22 cellular contexts compared by ENCODE assay signal in genomic region chr12:74776378-74776777, GRCh38.
"Had no signal": no experiment of that assay in that cellular context is flagged by ENCODE, and none has a peak within 500 bp of the region (broad histone marks: within the 10 kb centered on the region; RNA-seq: fewer than 3 reads in every experiment).

No MANE protein-coding gene starts in this region.

- H3K27me3 Mint-ChIP-seq: activated CD4-positive, alpha-beta memory T cell treated with anti-CD3 and anti-CD28 coated beads, Interleukin-2, amount 10 ng/mL, durations not matched to agents 7 days and 5 days; activated CD4-positive, alpha-beta T cell treated with anti-CD3 and anti-CD28 coated beads, Interleukin-2, amount 10 ng/mL, durations not matched to agents 7 days and 5 days; activated naive CD4-positive, alpha-beta T cell treated with anti-CD3 and anti-CD28 coated beads, Interleukin-2, amount 10 ng/mL, durations not matched to agents 7 days and 5 days; activated naive CD8-positive, alpha-beta T cell treated with anti-CD3 and anti-CD28 coated beads, Interleukin-2, amount 10 ng/mL, durations not matched to agents 7 days and 5 days; activated T-cell treated with anti-CD3 and anti-CD28 coated beads, Interleukin-2, amount 50 U/mL, for 24 hours had no signal

- H3K4me1 Mint-ChIP-seq: activated CD4-positive, alpha-beta memory T cell treated with anti-CD3 and anti-CD28 coated beads, Interleukin-2, amount 10 ng/mL, durations not matched to agents 7 days and 5 days; activated CD4-positive, alpha-beta T cell treated with anti-CD3 and anti-CD28 coated beads, Interleukin-2, amount 10 ng/mL, durations not matched to agents 7 days and 5 days; activated naive CD4-positive, alpha-beta T cell treated with anti-CD3 and anti-CD28 coated beads, Interleukin-2, amount 10 ng/mL, durations not matched to agents 7 days and 5 days; activated naive CD8-positive, alpha-beta T cell treated with anti-CD3 and anti-CD28 coated beads, Interleukin-2, amount 10 ng/mL, durations not matched to agents 7 days and 5 days had no signal

- H3K4me3 Mint-ChIP-seq: activated CD4-positive, alpha-beta memory T cell treated with anti-CD3 and anti-CD28 coated beads, Interleukin-2, amount 10 ng/mL, durations not matched to agents 7 days and 5 days; activated CD4-positive, alpha-beta T cell treated with anti-CD3 and anti-CD28 coated beads, Interleukin-2, amount 10 ng/mL, durations not matched to agents 7 days and 5 days; activated naive CD4-positive, alpha-beta T cell treated with anti-CD3 and anti-CD28 coated beads, Interleukin-2, amount 10 ng/mL, durations not matched to agents 7 days and 5 days; activated naive CD8-positive, alpha-beta T cell treated with anti-CD3 and anti-CD28 coated beads, Interleukin-2, amount 10 ng/mL, durations not matched to agents 7 days and 5 days; activated T-cell treated with anti-CD3 and anti-CD28 coated beads, Interleukin-2, amount 50 U/mL, for 24 hours; activated T-cell treated with anti-CD3 and anti-CD28 coated beads, Interleukin-2, amount 50 U/mL, for 72 hours had no signal

- H3K27ac Mint-ChIP-seq: activated CD4-positive, alpha-beta memory T cell treated with anti-CD3 and anti-CD28 coated beads, Interleukin-2, amount 10 ng/mL, durations not matched to agents 7 days and 5 days; activated CD4-positive, alpha-beta T cell treated with anti-CD3 and anti-CD28 coated beads, Interleukin-2, amount 10 ng/mL, durations not matched to agents 7 days and 5 days; activated naive CD4-positive, alpha-beta T cell treated with anti-CD3 and anti-CD28 coated beads, Interleukin-2, amount 10 ng/mL, durations not matched to agents 7 days and 5 days; activated naive CD8-positive, alpha-beta T cell treated with anti-CD3 and anti-CD28 coated beads, Interleukin-2, amount 10 ng/mL, durations not matched to agents 7 days and 5 days; activated T-cell treated with anti-CD3 and anti-CD28 coated beads, Interleukin-2, amount 50 U/mL, for 24 hours; activated T-cell treated with anti-CD3 and anti-CD28 coated beads, Interleukin-2, amount 50 U/mL, for 72 hours had no signal

- H3K36me3 Mint-ChIP-seq: activated naive CD4-positive, alpha-beta T cell treated with anti-CD3 and anti-CD28 coated beads, Interleukin-2, amount 10 ng/mL, durations not matched to agents 7 days and 5 days; activated naive CD4-positive, alpha-beta T cell treated with anti-CD3 and anti-CD28 coated beads, Interleukin-2, amount 50 U/mL, for 72 hours; activated naive CD8-positive, alpha-beta T cell treated with anti-CD3 and anti-CD28 coated beads, Interleukin-2, amount 10 ng/mL, durations not matched to agents 7 days and 5 days had no signal

- DNase-seq: activated CD4-positive, alpha-beta memory T cell treated with anti-CD3 and anti-CD28 coated beads, Interleukin-2, amount 10 ng/mL, durations not matched to agents 7 days and 5 days; activated CD4-positive, alpha-beta T cell treated with anti-CD3 and anti-CD28 coated beads for 1 hour; activated CD4-positive, alpha-beta T cell treated with anti-CD3 and anti-CD28 coated beads for 4 hours; activated CD4-positive, alpha-beta T cell treated with anti-CD3 and anti-CD28 coated beads, Interleukin-2, amount 10 ng/mL, durations not matched to agents 7 days and 5 days; activated CD4-positive, alpha-beta T cell treated with anti-CD3 and anti-CD28 coated beads, Interleukin-2, amount 50 U/mL, for 4 hours; activated CD8-positive, alpha-beta memory T cell treated with anti-CD3 and anti-CD28 coated beads, Interleukin-2, amount 50 U/mL, for 48 hours; activated gamma-delta T cell; activated naive CD4-positive, alpha-beta T cell; activated naive CD4-positive, alpha-beta T cell treated with anti-CD3 and anti-CD28 coated beads, Interleukin-2, amount 10 ng/mL, durations not matched to agents 7 days and 5 days; activated naive CD8-positive, alpha-beta T cell treated with anti-CD3 and anti-CD28 coated beads, Interleukin-2, amount 10 ng/mL, durations not matched to agents 7 days and 5 days; activated T-cell treated with anti-CD3 and anti-CD28 coated beads for 4 hours; activated T-cell treated with anti-CD3 and anti-CD28 coated beads, Interleukin-2, amount 50 U/mL, for 24 hours; activated T-cell treated with anti-CD3 and anti-CD28 coated beads, Interleukin-2, amount 50 U/mL, for 72 hours; body of pancreas; caudate nucleus; colonic mucosa; effector CD8-positive, alpha-beta T cell; foreskin fibroblast; head of caudate nucleus; T-helper 2 cell had no signal

- H3K9me3 ChIP-seq: body of pancreas, colonic mucosa had no signal

- H3K9me3 Mint-ChIP-seq: activated CD4-positive, alpha-beta memory T cell treated with anti-CD3 and anti-CD28 coated beads, Interleukin-2, amount 10 ng/mL, durations not matched to agents 7 days and 5 days; activated CD4-positive, alpha-beta T cell treated with anti-CD3 and anti-CD28 coated beads, Interleukin-2, amount 10 ng/mL, durations not matched to agents 7 days and 5 days; activated naive CD4-positive, alpha-beta T cell treated with anti-CD3 and anti-CD28 coated beads, Interleukin-2, amount 10 ng/mL, durations not matched to agents 7 days and 5 days; activated naive CD4-positive, alpha-beta T cell treated with anti-CD3 and anti-CD28 coated beads, Interleukin-2, amount 50 U/mL, for 72 hours; activated naive CD8-positive, alpha-beta T cell treated with anti-CD3 and anti-CD28 coated beads, Interleukin-2, amount 10 ng/mL, durations not matched to agents 7 days and 5 days; activated T-cell treated with anti-CD3 and anti-CD28 coated beads, Interleukin-2, amount 50 U/mL, for 24 hours; activated T-cell treated with anti-CD3 and anti-CD28 coated beads, Interleukin-2, amount 50 U/mL, for 72 hours had no signal

- H3K4me1 ChIP-seq: body of pancreas, colonic mucosa had no signal

- H3K27me3 ChIP-seq: body of pancreas, colonic mucosa had no signal

- ATAC-seq: activated naive CD4-positive, alpha-beta T cell treated with anti-CD3 and anti-CD28 coated beads, Interleukin-2, amount 50 U/mL, for 72 hours; activated T-cell treated with anti-CD3 and anti-CD28 coated beads, Interleukin-2, amount 50 U/mL, for 72 hours; body of pancreas; esophagus mucosa had no signal

- H3K27ac ChIP-seq: body of pancreas, colonic mucosa had no signal
